ENCODE assay signal across 17 cellular contexts in genomic region chr14:100783630-100784321, GRCh38. TPM values are rescaled to one million over a fixed set of nuclear protein-coding genes. Genes with fewer than 3 reads are reported as not detected.
A peak's percentile ranks its signal among the peaks of the same experiment; 100 is the strongest.
DNase-seq lines count a peak whose midpoint lies in the region; ATAC-seq and TF ChIP-seq lines count a peak whose summit lies in the region.
"Had no signal": no experiment of that assay in that cellular context is flagged by ENCODE, and none has a peak within 500 bp of the region (broad histone marks: within the 10 kb centered on the region; RNA-seq: fewer than 3 reads in every experiment).

No MANE protein-coding gene starts in this region.

- no peak for TF ChIP-seq POLR2A in right lobe of liver (IDR thresholded peaks at IDR 0.05)

- H3F3A ChIP-seq in GM23248 (ENCODE audit: insufficient read depth), result no peaks in the 10 kb centered on the region

- no peak overlapping the region for H3K9ac ChIP-seq in GM23248
- H3K9ac ChIP-seq: BLaER1, parathyroid adenoma had no signal

- 76% methylated on average over 2 of the region's 27 CpGs for WGBS in right lobe of liver (ENCODE audit: insufficient coverage, low coverage, low lambda C conversion rate, missing lambda C conversion rate)
- whole genome bisulfite sequencing in GM23248 (ENCODE audit: low coverage in 1 of 2, low lambda C conversion rate in 2 of 2, missing lambda C conversion rate in 2 of 2), 2 experiments, result 83 to 85% methylated on average over 24 to 27 of the region's 27 CpGs

- no peak overlapping the region for H3K4me3 ChIP-seq in WERI-Rb-1 (ENCODE audit: low read depth, low read length)
- no peak overlapping the region for H3K4me3 ChIP-seq in right lobe of liver
- no peak overlapping the region for H3K4me3 ChIP-seq in GM23248
- H3K4me3 ChIP-seq: BLaER1, colonic mucosa, SJSA1 had no signal

- no peak overlapping the region for H3K4me2 ChIP-seq in GM23248 (ENCODE audit: unreplicated experiment)
- H3K4me2 ChIP-seq: BLaER1 had no signal

- DNase-seq in NCI-H1417 treated with DMSO at 0.1 percent for 48 hours (lab: John Stamatoyannopoulos, UW) (peak; percentile 86), NCI-H345 treated with DMSO at 0.1 percent for 48 hours (lab: John Stamatoyannopoulos, UW; ENCODE audit: unreplicated experiment) (peak; percentile 93), WERI-Rb-1 (peak; percentile 64), posterior vena cava (ENCODE audit: low spot score) (peak; percentile 77), right lobe of liver (no peak), GM23248 (no peak)
- no peak for DNase-seq in activated CD8-positive, alpha-beta memory T cell treated with anti-CD3 and anti-CD28 coated beads for 24 hours
- DNase-seq: activated CD8-positive, alpha-beta T cell treated with anti-CD3 and anti-CD28 coated beads, Interleukin-2, amount 10 ng/mL, durations not matched to agents 7 days and 5 days; colonic mucosa; DMS53; stimulated activated naive CD8-positive, alpha-beta T cell treated with anti-CD3 and anti-CD28 coated beads, Interleukin-15, amount 100 ng/mL, for 72 hours had no signal

- in situ Hi-C loops in GM23248 (cut with MboI), result no loop called here

- TF ChIP-seq CTCF in WERI-Rb-1 (IDR thresholded peaks at IDR 0.05; ENCODE audit: low read depth, low read length) (no peak), right lobe of liver (IDR thresholded peaks at IDR 0.05) (no peak)

- H3K27ac ChIP-seq in WERI-Rb-1, result peak overlapping the region; percentile 43
- no peak overlapping the region for H3K27ac ChIP-seq in right lobe of liver
- H3K27ac ChIP-seq in GM23248, result no peak overlapping the region
- H3K27ac ChIP-seq: BLaER1, colonic mucosa, parathyroid adenoma, SJSA1 had no signal

- H3K4me1 ChIP-seq in right lobe of liver, result no peaks in the 10 kb centered on the region
- no peaks in the 10 kb centered on the region for H3K4me1 ChIP-seq in GM23248 (ENCODE audit: insufficient read depth)
- H3K4me1 ChIP-seq: BLaER1, colonic mucosa, parathyroid adenoma had no signal

- no peaks in the 10 kb centered on the region for H3K9me2 ChIP-seq in GM23248 (ENCODE audit: insufficient read depth)

- H3K79me2 ChIP-seq in GM23248 (ENCODE audit: insufficient read depth), result no peaks in the 10 kb centered on the region
- H3K79me2 ChIP-seq: parathyroid adenoma had no signal

- no peaks in the 10 kb centered on the region for H3K27me3 ChIP-seq in WERI-Rb-1 (ENCODE audit: insufficient read depth, low read depth, severe bottlenecking)
- no peaks in the 10 kb centered on the region for H3K27me3 ChIP-seq in right lobe of liver
- H3K27me3 ChIP-seq in GM23248 (replicated peaks; ENCODE audit: insufficient read depth), result peaks cover 57% of the 10 kb centered on the region
- H3K27me3 ChIP-seq: BLaER1, colonic mucosa, SJSA1 had no signal

- H2AFZ ChIP-seq in GM23248, result no peak overlapping the region
- H2AFZ ChIP-seq: parathyroid adenoma had no signal

- intact Hi-C loops in posterior vena cava (cut with DNase I), result no loop called here
- intact Hi-C loops in right lobe of liver (cut with DNase I), result no loop called here

- ATAC-seq in HG03135 (IDR thresholded peaks at IDR 0.05; ENCODE audit: unreplicated experiment) (no peak), right lobe of liver (no peak)
- ATAC-seq: activated CD8-positive, alpha-beta T cell treated with anti-CD3 and anti-CD28 coated beads, Interleukin-2, amount 10 ng/mL, durations not matched to agents 7 days and 5 days had no signal

- H3K9me3 ChIP-seq in WERI-Rb-1 (ENCODE audit: severe bottlenecking) (no peaks in the 10 kb centered on the region), right lobe of liver (no peaks in the 10 kb centered on the region), GM23248 (ENCODE audit: low read depth) (no peaks in the 10 kb centered on the region)
- H3K9me3 ChIP-seq: BLaER1, colonic mucosa, SJSA1 had no signal

- H4K20me1 ChIP-seq in GM23248 (ENCODE audit: insufficient read depth), result no peaks in the 10 kb centered on the region
- H4K20me1 ChIP-seq: BLaER1 had no signal

- H3K36me3 ChIP-seq in WERI-Rb-1, result no peaks in the 10 kb centered on the region
- no peaks in the 10 kb centered on the region for H3K36me3 ChIP-seq in right lobe of liver
- no peaks in the 10 kb centered on the region for H3K36me3 ChIP-seq in GM23248 (ENCODE audit: low read depth)
- H3K36me3 ChIP-seq: BLaER1, colonic mucosa, SJSA1 had no signal

RNA-seq across cellular contexts. Expression of gene MEG3, which starts 42.1 kb away (rescaled TPM):
- 10 to 100 TPM; 56.2 to 99.4 TPM for total RNA-seq in posterior vena cava
- total RNA-seq in right lobe of liver, result 10 to 100 TPM in 5 of 6 experiments, 1 to 10 TPM in 1; 5.7 to 43.7 (median 23.9) TPM
- total RNA-seq in GM23248 (2014; rRNA removed; shearing (Covaris generic)), result 101 and 145 TPM in 2 replicates
- 155 and 228 TPM in 2 replicates for polyA plus RNA-seq in GM23248 (2016; fragmentation: Nextera tagmentation; extraction: Ambion mirVana)
- total RNA-seq: activated CD8-positive, alpha-beta T cell treated with anti-CD3 and anti-CD28 coated beads, Interleukin-2, amount 10 ng/mL, durations not matched to agents 7 days and 5 days; H4 had no signal

RNA-seq across cellular contexts. Expression of gene DLK1, which starts 57.1 kb away (rescaled TPM):
- not detected for total RNA-seq in posterior vena cava
- total RNA-seq in right lobe of liver, result 10 to 100 TPM in 1 of 6 experiments, 1 to 10 TPM in 2, not detected in 3; 1.7 to 13.4 (median 3.8) TPM
- total RNA-seq in GM23248 (2014; rRNA removed; shearing (Covaris generic)), result not detected in 2 replicates
- not detected in 2 replicates for polyA plus RNA-seq in GM23248 (2016; fragmentation: Nextera tagmentation; extraction: Ambion mirVana)
- total RNA-seq: activated CD8-positive, alpha-beta T cell treated with anti-CD3 and anti-CD28 coated beads, Interleukin-2, amount 10 ng/mL, durations not matched to agents 7 days and 5 days; aorta; H4; SJSA1 had no signal

Comparison
In these comparisons a context has a peak if more than half of its experiments do, and no peak if none do; other contexts are left out.
1. DNase-seq: peak in NCI-H1417 treated with DMSO at 0.1 percent for 48 hours (single experiment), NCI-H345 treated with DMSO at 0.1 percent for 48 hours (single experiment), WERI-Rb-1 (single experiment) and posterior vena cava (single experiment); none in right lobe of liver (0 of 3), activated CD8-positive, alpha-beta memory T cell treated with anti-CD3 and anti-CD28 coated beads for 24 hours (single experiment) and GM23248 (single experiment).